In genomic region chr16:66902648-66903543, GRCh38 we compare ENCODE assay signal across 9 cellular contexts. TPM values are rescaled to one million over a fixed set of nuclear protein-coding genes. Genes with fewer than 3 reads are reported as not detected.
DNase-seq lines count a peak whose midpoint lies in the region; ATAC-seq and TF ChIP-seq lines count a peak whose summit lies in the region.
"Had no signal": no experiment of that assay in that cellular context is flagged by ENCODE, and none has a peak within 500 bp of the region (broad histone marks: within the 10 kb centered on the region; RNA-seq: fewer than 3 reads in every experiment).

No MANE protein-coding gene starts in this region.

- H3K9me3 ChIP-seq in lung (ENCODE audit: control insufficient read depth in 2 of 2, insufficient read depth in 1 of 2, low read length in 1 of 2) (no peaks in the 10 kb centered on the region), uterus (no peaks in the 10 kb centered on the region)

- no peak for TF ChIP-seq POLR2A in uterus (IDR thresholded peaks at IDR 0.05)

- H3K36me3 ChIP-seq in lung (ENCODE audit: control insufficient read depth in 2 of 2, insufficient read depth in 2 of 2, low read length in 2 of 2) (no peaks in the 10 kb centered on the region), uterus (no peaks in the 10 kb centered on the region)

- H3K4me3 ChIP-seq in lung (no peak overlapping the region), uterus (no peak overlapping the region)

- H3K27ac ChIP-seq in cingulate gyrus (ENCODE audit: low read depth, low read length) (peak overlapping the region; percentile 77), lung (ENCODE audit: low read depth in 1 of 2, low read length in 1 of 2) (peak overlapping the region; percentile 15 to 89), uterus (peak overlapping the region; percentile 59 to 90)

- WGBS in lung, 2 donors = 68 to 71% methylated on average over 14 of the region's 14 CpGs

- H3K27me3 ChIP-seq in lung (ENCODE audit: control insufficient read depth, insufficient read depth) (no peaks in the 10 kb centered on the region), uterus (no peaks in the 10 kb centered on the region)

- TF ChIP-seq CTCF in lung (IDR thresholded peaks at IDR 0.05; ENCODE audit: control extremely low read depth, extremely low read depth) (no peak), uterus (IDR thresholded peaks at IDR 0.05) (no peak)

- DNase-seq in lung (ENCODE audit: low spot score) (no peak), uterus (no peak), NCI-H2171 treated with DMSO at 0.1 percent for 48 hours (lab: John Stamatoyannopoulos, UW) (no peak), dermis blood vessel endothelial cell (no peak)
- DNase-seq in activated CD4-positive, alpha-beta T cell treated with anti-CD3 and anti-CD28 coated beads, Interleukin-2, amount 50 U/mL, for 4 hours = no peak
- DNase-seq: activated CD4-positive, alpha-beta memory T cell treated with anti-CD3 and anti-CD28 coated beads for 36 hours; activated gamma-delta T cell; T-helper 2 cell had no signal

- ATAC-seq in lung (ENCODE audit: insufficient read depth, low FRiP score) = no peak

- H3K4me1 ChIP-seq in lung (ENCODE audit: control insufficient read depth in 2 of 2, insufficient read depth in 2 of 2, low read length in 2 of 2) (peaks cover 7 to 22% of the 10 kb centered on the region in 2 donors), uterus (peaks cover 4 to 7% of the 10 kb centered on the region in 2 donors)

- intact Hi-C loops in uterus (cut with DNase I; ENCODE audit: low total_unique reads) = no loop called here

RNA-seq across cellular contexts. Expression of gene CDH16, which starts 15.8 kb away (rescaled TPM):
- total RNA-seq in lung = 1 to 10 TPM in 1 of 2 donors, under 1 TPM in 1; 0.64 to 1.7 TPM
- under 1 TPM in 1 of 2 donors, not detected in 1; 0.25 TPM for polyA plus RNA-seq in lung
- total RNA-seq in uterus = 10 to 100 TPM in 1 of 4 donors, not detected in 3; 12.6 TPM
- 0.65 and 1.2 TPM in 2 replicates for total RNA-seq in dermis blood vessel endothelial cell
- total RNA-seq: activated CD4-positive, alpha-beta memory T cell treated with anti-CD3 and anti-CD28 coated beads for 36 hours had no signal

RNA-seq across cellular contexts. Expression of gene RRAD, which starts 22.4 kb away (rescaled TPM):
- total RNA-seq in lung (10 to 100 TPM; 35.4 to 36.0 TPM), uterus (10 to 100 TPM in 3 of 4 donors, 1 to 10 TPM in 1; 7.5 to 32.8 (median 18.8) TPM), dermis blood vessel endothelial cell (0.84 and 1.9 TPM in 2 replicates)
- polyA plus RNA-seq in lung = 10 to 100 TPM; 31.8 to 42.3 TPM

RNA-seq across cellular contexts. Expression of gene PDP2, which starts 22.6 kb away (rescaled TPM):
- total RNA-seq in lung = 10 to 100 TPM; 21.3 to 23.0 TPM
- 1 to 10 TPM; 4.5 to 4.9 TPM for polyA plus RNA-seq in lung
- total RNA-seq in uterus = 10 to 100 TPM in 2 of 4 donors, 1 to 10 TPM in 1, under 1 TPM in 1; 0.77 to 20.5 (median 6.3) TPM
- total RNA-seq in dermis blood vessel endothelial cell = 12.4 and 15.5 TPM in 2 replicates

RNA-seq across cellular contexts. Expression of gene CIAO2B, which starts 31.3 kb away (rescaled TPM):
- total RNA-seq in lung = 10 to 100 TPM; 48.8 to 79.7 TPM
- 100 to 1,000 TPM; 238 to 257 TPM for polyA plus RNA-seq in lung
- 10 to 100 TPM; 15.9 to 76.8 (median 74.2) TPM for total RNA-seq in uterus
- 117 and 188 TPM in 2 replicates for total RNA-seq in dermis blood vessel endothelial cell

RNA-seq across cellular contexts. Expression of gene CES2, which starts 32.4 kb away (rescaled TPM):
- total RNA-seq in lung (10 to 100 TPM; 24.6 to 51.0 TPM), uterus (10 to 100 TPM; 15.0 to 51.0 (median 26.0) TPM), dermis blood vessel endothelial cell (14.1 and 21.2 TPM in 2 replicates)
- 10 to 100 TPM; 26.0 to 26.3 TPM for polyA plus RNA-seq in lung
